ENCODE assay signal across 8 cellular contexts in the genomic region with DNA sequence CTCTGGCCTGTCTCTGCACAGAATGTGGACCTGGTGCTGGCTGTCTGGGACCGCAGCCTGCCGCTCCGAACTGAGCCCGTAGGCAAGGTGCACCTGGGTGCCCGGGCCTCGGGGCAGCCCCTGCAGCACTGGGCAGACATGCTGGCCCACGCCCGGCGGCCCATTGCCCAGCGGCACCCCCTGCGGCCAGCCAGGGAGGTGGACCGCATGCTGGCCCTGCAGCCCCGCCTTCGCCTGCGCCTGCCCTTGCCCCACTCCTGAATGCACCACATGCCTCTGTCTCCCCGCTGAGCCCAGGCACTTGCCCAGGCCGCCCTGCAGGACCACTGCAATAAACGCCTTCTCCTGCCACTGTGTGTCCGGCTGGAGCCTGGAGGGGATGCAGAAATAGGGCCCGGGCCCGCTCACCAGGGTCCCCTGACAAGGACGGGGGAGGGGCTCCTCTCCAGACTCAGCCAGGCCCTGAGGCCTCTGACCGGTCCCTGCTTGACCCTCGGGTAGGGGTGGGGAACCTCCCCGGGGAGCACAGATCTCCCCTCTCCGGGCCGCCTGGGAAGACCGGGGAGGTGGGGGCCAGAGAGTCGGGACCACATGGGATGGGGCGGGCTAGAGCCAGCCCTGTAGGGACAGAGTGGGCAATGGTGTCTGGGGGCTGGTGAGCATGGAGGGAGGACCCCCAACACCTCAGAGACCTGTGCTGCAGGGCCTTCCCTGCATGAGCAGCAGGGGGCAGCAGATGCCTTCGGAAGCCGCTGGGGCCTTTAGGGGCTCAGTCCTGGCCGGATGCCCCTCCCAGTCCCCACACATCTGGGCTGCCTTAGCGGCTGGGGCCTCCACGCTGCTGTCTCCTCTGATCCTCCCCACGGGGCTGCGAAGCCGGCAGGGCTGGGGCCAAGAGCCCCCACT. TPM values are rescaled to one million over a fixed set of nuclear protein-coding genes. Genes with fewer than 3 reads are reported as not detected.
A peak's percentile ranks its signal among the peaks of the same experiment; 100 is the strongest.
DNase-seq lines count a peak whose midpoint lies in the region; ATAC-seq and TF ChIP-seq lines count a peak whose summit lies in the region.

No MANE protein-coding gene starts in this region.

- peak overlapping the region; percentile 76 to 100 (median 91) for H3K4me2 ChIP-seq in BLaER1 treated with 17β-estradiol and CSF1 and Interleukin-3, amounts not matched to agents 10 nM and 100 nM

- H3K9ac ChIP-seq in BLaER1 treated with 17β-estradiol and CSF1 and Interleukin-3, amounts not matched to agents 10 nM and 100 nM: peak overlapping the region in 6 of 11 experiments; percentile 29 to 56 (median 52); a peak in 6 of 22 replicates

- peaks cover 55 to 67% (median 61%) of the 10 kb centered on the region in 10 experiments for H3K4me1 ChIP-seq in BLaER1 treated with 17β-estradiol and CSF1 and Interleukin-3, amounts not matched to agents 10 nM and 100 nM
- H3K4me1 ChIP-seq in left lung: peaks cover 5 to 46% of the 10 kb centered on the region in 2 donors

- peak; percentile 88 for TF ChIP-seq CTCF in WERI-Rb-1 (IDR thresholded peaks at IDR 0.05; ENCODE audit: low read depth, low read length)
- peak; percentile 97 for TF ChIP-seq CTCF in brain microvascular endothelial cell (IDR thresholded peaks at IDR 0.05; ENCODE audit: low read depth, low read length, missing control alignments)
- TF ChIP-seq CTCF in left lung (IDR thresholded peaks at IDR 0.05): peak; percentile 72 to 85

- no peaks in the 10 kb centered on the region for H3K9me3 ChIP-seq in BLaER1 treated with 17β-estradiol and CSF1 and Interleukin-3, amounts not matched to agents 10 nM and 100 nM (replicated peaks in 1 of 11)
- H3K9me3 ChIP-seq in WERI-Rb-1 (ENCODE audit: severe bottlenecking): no peaks in the 10 kb centered on the region
- no peaks in the 10 kb centered on the region for H3K9me3 ChIP-seq in left lung

- peaks cover 0 to 7% (median 0%) of the 10 kb centered on the region in 11 experiments; a peak in 4 of 22 replicates for H3K27me3 ChIP-seq in BLaER1 treated with 17β-estradiol and CSF1 and Interleukin-3, amounts not matched to agents 10 nM and 100 nM
- H3K27me3 ChIP-seq in WERI-Rb-1 (ENCODE audit: insufficient read depth, low read depth, severe bottlenecking) (peaks cover 94% of the 10 kb centered on the region), brain microvascular endothelial cell (replicated peaks) (no peaks in the 10 kb centered on the region), left lung (peaks cover 0 to 11% of the 10 kb centered on the region in 2 donors)

- H4K20me1 ChIP-seq in BLaER1 treated with 17β-estradiol and CSF1 and Interleukin-3, amounts not matched to agents 10 nM and 100 nM: peaks cover 0 to 5% (median 0%) of the 10 kb centered on the region in 11 experiments; a peak in 1 of 22 replicates

- no peaks in the 10 kb centered on the region for H3K36me3 ChIP-seq in BLaER1 treated with 17β-estradiol and CSF1 and Interleukin-3, amounts not matched to agents 10 nM and 100 nM
- H3K36me3 ChIP-seq in WERI-Rb-1 (no peaks in the 10 kb centered on the region), brain microvascular endothelial cell (replicated peaks) (no peaks in the 10 kb centered on the region), left lung (no peaks in the 10 kb centered on the region)

- H3K27ac ChIP-seq in BLaER1 treated with 17β-estradiol and CSF1 and Interleukin-3, amounts not matched to agents 10 nM and 100 nM: peak overlapping the region in 3 of 11 experiments; percentile 36 to 61 (median 60); a peak in 4 of 22 replicates
- no peak overlapping the region for H3K27ac ChIP-seq in WERI-Rb-1
- no peak overlapping the region for H3K27ac ChIP-seq in brain microvascular endothelial cell
- no peak overlapping the region for H3K27ac ChIP-seq in left lung

- intact Hi-C loops in left lung (cut with DNase I): loop anchor here in 1 of 2 donors (5.0 to 10.0 kb wide), 2 partner anchors 183 to 315 kb away; no protein-coding TSS in a partner anchor

- peak; percentile 77 for ATAC-seq in GM19351 (IDR thresholded peaks at IDR 0.05; ENCODE audit: unreplicated experiment)
- peak; percentile 24 for ATAC-seq in left lung

- no peak overlapping the region; a peak in 1 of 20 replicates for H3K4me3 ChIP-seq in BLaER1 treated with 17β-estradiol and CSF1 and Interleukin-3, amounts not matched to agents 10 nM and 100 nM
- no peak overlapping the region for H3K4me3 ChIP-seq in WERI-Rb-1 (ENCODE audit: low read depth, low read length)
- no peak overlapping the region for H3K4me3 ChIP-seq in brain microvascular endothelial cell (ENCODE audit: low read depth, low read length)
- H3K4me3 ChIP-seq in left lung: no peak overlapping the region

- peak; percentile 69 for DNase-seq in KBM-7
- DNase-seq in WERI-Rb-1: peak; percentile 55
- DNase-seq in brain microvascular endothelial cell: no peak
- DNase-seq in left lung: peak; percentile 72 to 89
- DNase-seq in stimulated activated CD8-positive, alpha-beta memory T cell treated with anti-CD3 and anti-CD28 coated beads, Interleukin-12 subunit alpha, Interleukin-12 subunit beta, amount 100 ng/mL, for 4 hours (ENCODE audit: low read depth): peak; percentile 69
- DNase-seq in DMS79 (lab: John Stamatoyannopoulos, UW): no peak

- in situ Hi-C loops in KBM-7 (cut with MboI; ENCODE audit: low pct_unique_long_range_greater_than_20kb, low sequenced_read_pairs) (no loop called here), brain microvascular endothelial cell (cut with HindIII; ENCODE audit: low pct_ligation_motif_present, low sequenced_read_pairs) (no loop called here)

RNA-seq across cellular contexts. Expression of gene TNNI2, which starts 1.4 kb away (rescaled TPM):
- total RNA-seq in left lung: 1 to 10 TPM; 3.4 to 8.5 TPM

RNA-seq across cellular contexts. Expression of gene SYT8, which starts 2.6 kb away (rescaled TPM):
- total RNA-seq in left lung: 1 to 10 TPM; 6.0 to 8.8 TPM

RNA-seq across cellular contexts. Expression of gene LSP1, which starts 15.5 kb away (rescaled TPM):
- 10 to 100 TPM; 29.8 to 76.6 TPM for total RNA-seq in left lung

RNA-seq across cellular contexts. Expression of gene PRR33, which starts 54.3 kb away (rescaled TPM):
- not detected for total RNA-seq in left lung

Comparison
In these comparisons a context has a peak if more than half of its experiments do, and no peak if none do; other contexts are left out.
1. DNase-seq: peak in KBM-7 (single experiment), WERI-Rb-1 (single experiment), left lung (2 of 2) and stimulated activated CD8-positive, alpha-beta memory T cell treated with anti-CD3 and anti-CD28 coated beads, Interleukin-12 subunit alpha, Interleukin-12 subunit beta, amount 100 ng/mL, for 4 hours (single experiment); none in brain microvascular endothelial cell (single experiment) and DMS79 (single experiment).
2. Peak in every context shown above with its lines, with median percentiles within 50 percentile points of each other: CTCF ChIP-seq.